ENCODE assay signal across 19 cellular contexts in the genomic region with DNA sequence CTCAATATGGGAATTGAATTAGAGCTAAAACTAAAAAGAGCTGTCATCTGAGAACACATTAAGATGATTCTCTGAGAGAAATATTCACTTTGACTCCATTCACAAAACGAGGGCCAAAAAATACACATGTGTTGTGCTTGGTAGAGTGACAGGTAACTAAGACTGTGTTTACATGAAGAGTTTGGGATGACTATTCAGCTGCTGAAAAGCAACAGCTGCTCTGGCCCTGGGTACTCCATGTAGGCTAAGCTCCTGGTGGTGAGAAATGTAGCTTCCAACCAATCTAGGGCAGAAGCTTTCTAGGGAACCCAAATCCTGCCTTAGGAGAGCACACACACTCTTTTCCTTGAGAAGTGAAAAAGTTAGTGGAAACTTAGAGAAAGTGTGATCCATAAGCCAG.
"Had no signal": no experiment of that assay in that cellular context is flagged by ENCODE, and none has a peak within 500 bp of the region (broad histone marks: within the 10 kb centered on the region; RNA-seq: fewer than 3 reads in every experiment).

No MANE protein-coding gene starts in this region.

- H3K9me3 Mint-ChIP-seq: activated naive CD8-positive, alpha-beta T cell treated with anti-CD3 and anti-CD28 coated beads, Interleukin-2, amount 10 ng/mL, durations not matched to agents 7 days and 5 days; nephron progenitor cell had no signal

- H3K36me3 ChIP-seq: breast epithelium, right atrium auricular region, upper lobe of left lung, WERI-Rb-1 had no signal

- DNase-seq: activated CD4-positive, alpha-beta T cell treated with anti-CD3 and anti-CD28 coated beads for 36 hours; activated CD8-positive, alpha-beta memory T cell treated with anti-CD3 and anti-CD28 coated beads, Interleukin-2, amount 50 U/mL, for 48 hours; activated naive CD8-positive, alpha-beta T cell treated with anti-CD3 and anti-CD28 coated beads, Interleukin-2, amount 10 ng/mL, durations not matched to agents 7 days and 5 days; aorta; cerebellar nuclear complex; erythroblast; foreskin keratinocyte; glutamatergic neuron; kidney glomerular epithelial cell; mesenchymal stem cell; nephron progenitor cell; occipital lobe; stimulated activated naive CD8-positive, alpha-beta T cell treated with anti-CD3 and anti-CD28 coated beads, Interleukin-15, amount 100 ng/mL, for 72 hours; upper lobe of left lung; WERI-Rb-1 had no signal

- H3K4me2 ChIP-seq: smooth muscle cell had no signal

- H3K4me3 Mint-ChIP-seq: activated CD4-positive, alpha-beta T cell treated with anti-CD3 and anti-CD28 coated beads for 36 hours; activated naive CD8-positive, alpha-beta T cell treated with anti-CD3 and anti-CD28 coated beads, Interleukin-2, amount 10 ng/mL, durations not matched to agents 7 days and 5 days; nephron progenitor cell; stimulated activated naive CD8-positive, alpha-beta T cell treated with anti-CD3 and anti-CD28 coated beads, Interleukin-15, amount 100 ng/mL, for 72 hours had no signal

- H3K4me1 Mint-ChIP-seq: activated CD4-positive, alpha-beta T cell treated with anti-CD3 and anti-CD28 coated beads for 36 hours; activated naive CD8-positive, alpha-beta T cell treated with anti-CD3 and anti-CD28 coated beads, Interleukin-2, amount 10 ng/mL, durations not matched to agents 7 days and 5 days; nephron progenitor cell; stimulated activated naive CD8-positive, alpha-beta T cell treated with anti-CD3 and anti-CD28 coated beads, Interleukin-15, amount 100 ng/mL, for 72 hours had no signal

- ATAC-seq: activated CD4-positive, alpha-beta T cell treated with anti-CD3 and anti-CD28 coated beads for 36 hours; foreskin keratinocyte; stimulated activated naive CD8-positive, alpha-beta T cell treated with anti-CD3 and anti-CD28 coated beads, Interleukin-15, amount 100 ng/mL, for 72 hours had no signal

- H3K9me3 ChIP-seq: breast epithelium, right atrium auricular region, upper lobe of left lung had no signal

- H3K4me3 ChIP-seq: breast epithelium, right atrium auricular region, smooth muscle cell, upper lobe of left lung had no signal

- H3K4me1 ChIP-seq: breast epithelium, foreskin keratinocyte, right atrium auricular region, upper lobe of left lung had no signal

- H3K27me3 Mint-ChIP-seq: activated CD4-positive, alpha-beta T cell treated with anti-CD3 and anti-CD28 coated beads for 36 hours; activated naive CD8-positive, alpha-beta T cell treated with anti-CD3 and anti-CD28 coated beads, Interleukin-2, amount 10 ng/mL, durations not matched to agents 7 days and 5 days; progenitor cell of endocrine pancreas; stimulated activated naive CD8-positive, alpha-beta T cell treated with anti-CD3 and anti-CD28 coated beads, Interleukin-15, amount 100 ng/mL, for 72 hours had no signal

- H3K36me3 Mint-ChIP-seq: activated naive CD8-positive, alpha-beta T cell treated with anti-CD3 and anti-CD28 coated beads, Interleukin-2, amount 10 ng/mL, durations not matched to agents 7 days and 5 days had no signal

- H3K27ac ChIP-seq: breast epithelium, foreskin keratinocyte, right atrium auricular region, upper lobe of left lung, WERI-Rb-1 had no signal

- H3K27ac Mint-ChIP-seq: activated CD4-positive, alpha-beta T cell treated with anti-CD3 and anti-CD28 coated beads for 36 hours; activated naive CD8-positive, alpha-beta T cell treated with anti-CD3 and anti-CD28 coated beads, Interleukin-2, amount 10 ng/mL, durations not matched to agents 7 days and 5 days; nephron progenitor cell; progenitor cell of endocrine pancreas; stimulated activated naive CD8-positive, alpha-beta T cell treated with anti-CD3 and anti-CD28 coated beads, Interleukin-15, amount 100 ng/mL, for 72 hours had no signal

- H3K27me3 ChIP-seq: breast epithelium, foreskin keratinocyte, right atrium auricular region, upper lobe of left lung had no signal
